1 cellular context compared by ENCODE assay signal in genomic region chr9:116475201-116475600, GRCh38.
A peak's percentile ranks its signal among the peaks of the same experiment; 100 is the strongest.
TF ChIP-seq lines count a peak whose summit lies in the region.

No MANE protein-coding gene starts in this region.

TF ChIP-seq in K562, 482 proteins besides CTCF, POLR2A, EP300 and RAD21 (continued from another document):
- TF ChIP-seq ATF3 (IDR thresholded peaks at IDR 0.05) (peak; percentile 86), ATF3 (CRISPR knock-in tag; conservative IDR thresholded peaks at IDR 0.05) (no peak), ZNF707 (CRISPR knock-in tag; conservative IDR thresholded peaks at IDR 0.05) (no peak), MEIS2 (IDR thresholded peaks at IDR 0.05; ENCODE audit: partially characterized antibody) (peak; percentile 69), ZNF699 (CRISPR knock-in tag; IDR thresholded peaks at IDR 0.05; ENCODE audit: insufficient replicate concordance) (no peak), ZNF395 (CRISPR knock-in tag; IDR thresholded peaks at IDR 0.05) (peak; percentile 59; the same call in 1 of the 2 replicates), PBX2 (CRISPR knock-in tag; IDR thresholded peaks at IDR 0.05; ENCODE audit: low read depth) (no peak), PBX2 (tag; conservative IDR thresholded peaks at IDR 0.05; ENCODE audit: low read depth) (no peak), RBM25 (IDR thresholded peaks at IDR 0.05; ENCODE audit: low read depth, low read length, severe bottlenecking) (no peak), SMARCE1 (IDR thresholded peaks at IDR 0.05) (peak; percentile 74), ZNF764 (CRISPR knock-in tag; IDR thresholded peaks at IDR 0.05; ENCODE audit: low read depth) (no peak), MTA3 (IDR thresholded peaks at IDR 0.05; ENCODE audit: borderline replicate concordance) (peak; percentile 48; the same call in 1 of the 2 replicates), TBP (optimal IDR thresholded peaks at IDR 0.05; ENCODE audit: low read depth, low read length) (no peak), ZNF589 (CRISPR knock-in tag; IDR thresholded peaks at IDR 0.05; ENCODE audit: low read depth) (no peak), ZEB2 (IDR thresholded peaks at IDR 0.05) (no peak), PHB (CRISPR knock-in tag; IDR thresholded peaks at IDR 0.05) (no peak), ZBTB7A (IDR thresholded peaks at IDR 0.05; ENCODE audit: borderline replicate concordance, control insufficient read depth, low read depth, low read length) (no peak), ZFP91 (CRISPR knock-in tag; IDR thresholded peaks at IDR 0.05) (no peak), ZNF121 (CRISPR knock-in tag; conservative IDR thresholded peaks at IDR 0.05) (no peak), TEAD2 (tag; IDR thresholded peaks at IDR 0.05) (no peak), ILK (tag; IDR thresholded peaks at IDR 0.05; ENCODE audit: borderline replicate concordance, low read depth) (no peak), ZFP36 (IDR thresholded peaks at IDR 0.05; ENCODE audit: low read depth, low read length, partially characterized antibody) (peak; percentile 84), TAF7 (tag; IDR thresholded peaks at IDR 0.05) (no peak), MCM3 (IDR thresholded peaks at IDR 0.05) (no peak), KDM4B (IDR thresholded peaks at IDR 0.05; ENCODE audit: borderline replicate concordance in 2 of 2, low read depth in 1 of 2) (no peak), SOX6 (IDR thresholded peaks at IDR 0.05) (0 out of 2 replicates have a peak, but pooled peaks have one; percentile 23), FOSL1 (tag; conservative IDR thresholded peaks at IDR 0.05) (peak; percentile 94), NCOA6 (IDR thresholded peaks at IDR 0.05) (no peak), ZNF780A (CRISPR knock-in tag; IDR thresholded peaks at IDR 0.05) (no peak), JUNB (CRISPR knock-in tag; conservative IDR thresholded peaks at IDR 0.05) (no peak), MAFG (tag; conservative IDR thresholded peaks at IDR 0.05) (no peak), TFAP4 (CRISPR knock-in tag; IDR thresholded peaks at IDR 0.05; ENCODE audit: borderline replicate concordance) (no peak)
